In genomic region chr2:174248998-174249592, GRCh38 we compare ENCODE assay signal across 8 cellular contexts. TPM values are rescaled to one million over a fixed set of nuclear protein-coding genes. Genes with fewer than 3 reads are reported as not detected.
A peak's percentile ranks its signal among the peaks of the same experiment; 100 is the strongest.
DNase-seq lines count a peak whose midpoint lies in the region; ATAC-seq, FAIRE-seq and TF ChIP-seq lines count a peak whose summit lies in the region.

No MANE protein-coding gene starts in this region.

- no peak for TF ChIP-seq CTCF in heart right ventricle (IDR thresholded peaks at IDR 0.05)
- TF ChIP-seq CTCF in K562 (IDR thresholded peaks at IDR 0.05 in 2 of 3, conservative IDR thresholded peaks at IDR 0.05 in 1 of 3; ENCODE audit: insufficient read depth in 2 of 3, low read depth in 1 of 3, low read length in 3 of 3): no peak
- TF ChIP-seq CTCF in GM10248 (IDR thresholded peaks at IDR 0.05; ENCODE audit: control extremely low read depth, extremely low read depth, low read depth, missing control alignments): no peak

- peaks cover 0 to 23% (median 0%) of the 10 kb centered on the region in 9 donors for H3K36me3 ChIP-seq in heart right ventricle
- peaks cover 23% of the 10 kb centered on the region for H3K36me3 ChIP-seq in K562 (ENCODE audit: control insufficient read depth, insufficient read depth, low read length)
- no peaks in the 10 kb centered on the region for H3K36me3 ChIP-seq in urinary bladder (ENCODE audit: insufficient read depth)

- TSS peak; percentile 99 for BruUV-seq in K562 (replicated peaks; lab: Mats Ljungman, UMichigan)

- H3K4me1 ChIP-seq in heart right ventricle (peaks cover 0 to 23% (median 18%) of the 10 kb centered on the region in 9 donors), K562 (replicated peaks in 1 of 2; ENCODE audit: control insufficient read depth in 2 of 2, insufficient read depth in 2 of 2, low read length in 2 of 2) (peaks cover 5 to 14% of the 10 kb centered on the region in 2 experiments; a peak in 4 of 5 replicates), urinary bladder (ENCODE audit: insufficient read depth) (no peaks in the 10 kb centered on the region)

- H3K27ac ChIP-seq in heart right ventricle (peak overlapping the region in 9 of 10 donors; percentile 77 to 94 (median 83)), K562 (ENCODE audit: extremely low read depth, low read depth, low read length) (peak overlapping the region; percentile 90), urinary bladder (ENCODE audit: low read depth) (peak overlapping the region; percentile 40)

- 55 to 59% methylated on average over 16 of the region's 16 CpGs for WGBS in heart right ventricle, 2 donors
- WGBS in K562 (ENCODE audit: insufficient coverage, low coverage, missing lambda C conversion rate): 33% methylated on average over 16 of the region's 16 CpGs
- 56% methylated on average over 16 of the region's 16 CpGs for WGBS in urinary bladder

- peak; percentile 15 for FAIRE-seq in K562 (lab: Jason Lieb, UNC)

- no peak for TF ChIP-seq EP300 in K562 (IDR thresholded peaks at IDR 0.05; ENCODE audit: low read length)

- H4K20me1 ChIP-seq in K562 (replicated peaks; ENCODE audit: control insufficient read depth, insufficient read depth, low read length): 0 out of 2 replicates have a peak, but pooled peaks cover 2% of the 10 kb centered on the region

- no peaks in the 10 kb centered on the region for H3K9me1 ChIP-seq in K562 (ENCODE audit: control insufficient read depth, insufficient read depth, low read length)

- POLR2A ChIA-PET in K562 (lab: Yijun Ruan, JAX) (interaction anchor here (0.6 to 3.1 kb wide), 9 partner anchors 9 to 265 kb away, joined by 3 to 10 read pairs (median 3); no protein-coding TSS in a partner anchor), GM10248 (lab: Yijun Ruan, JAX) (interaction anchor here (0.6 kb wide), 2 partner anchors 31 to 325 kb away, joined by 3 to 4 read pairs; no protein-coding TSS in a partner anchor)

- in situ Hi-C loops in K562 (cut with MboI): no loop called here

- TF ChIP-seq POLR2A in K562 (conservative IDR thresholded peaks at IDR 0.05): no peak

- H3K4me1 Mint-ChIP-seq in memory B cell: peaks cover 11% of the 10 kb centered on the region

- no peaks in the 10 kb centered on the region for H3K9me3 ChIP-seq in heart right ventricle
- H3K9me3 ChIP-seq in K562 (replicated peaks; ENCODE audit: control insufficient read depth, insufficient read depth, low read depth, low read length): no peaks in the 10 kb centered on the region

- no peak for TF ChIP-seq RAD21 in K562 (CRISPR knock-in tag; conservative IDR thresholded peaks at IDR 0.05 in 1 of 2, IDR thresholded peaks at IDR 0.05 in 1 of 2)

- H3K27me3 ChIP-seq in heart right ventricle (no peaks in the 10 kb centered on the region), K562 (ENCODE audit: control insufficient read depth in 2 of 2, insufficient read depth in 2 of 2, low read length in 2 of 2) (no peaks in the 10 kb centered on the region)

- DNase-seq in heart right ventricle: no peak
- DNase-seq in cardiac septum (ENCODE audit: low spot score): no peak
- no peak for DNase-seq in K562 (ENCODE audit: extremely low read depth in 1 of 4, low spot score in 3 of 4)
- DNase-seq in memory B cell (ENCODE audit: low spot score in 2 of 2): no peak
- no peak for DNase-seq in GM10248 (ENCODE audit: extremely low spot score)

- ATAC-seq in heart right ventricle: no peak
- no peak for ATAC-seq in K562
- no peak for ATAC-seq in memory B cell (ENCODE audit: low read depth)
- ATAC-seq in HG03432 (IDR thresholded peaks at IDR 0.05; ENCODE audit: unreplicated experiment): no peak
- no peak for ATAC-seq in GM18870 (IDR thresholded peaks at IDR 0.05; ENCODE audit: unreplicated experiment)

- peak overlapping the region; percentile 89 for H3K4me3 Mint-ChIP-seq in memory B cell

- CTCF ChIA-PET in K562 (lab: Yijun Ruan, JAX; ENCODE audit: low intra/inter-chr PET ratio) (no interaction called here), GM10248 (lab: Yijun Ruan, JAX) (interaction anchor here (0.8 to 1.6 kb wide), 5 partner anchors 14 to 98 kb away, joined by 3 to 5 read pairs (median 3); no protein-coding TSS in a partner anchor)

- peak overlapping the region; percentile 91 to 97 for H3K9ac ChIP-seq in K562 (ENCODE audit: insufficient read depth in 1 of 2, low read depth in 2 of 2, low read length in 2 of 2)

- H3K27ac Mint-ChIP-seq in memory B cell: peak overlapping the region; percentile 48

- peak overlapping the region; percentile 99 for H2AFZ ChIP-seq in K562 (ENCODE audit: low read depth, low read length)

- no peaks in the 10 kb centered on the region for H3K27me3 Mint-ChIP-seq in memory B cell

- H3K4me3 ChIP-seq in heart right ventricle: peak overlapping the region; percentile 64 to 94 (median 80)
- H3K4me3 ChIP-seq in K562: peak overlapping the region; percentile 87
- peak overlapping the region; percentile 58 for H3K4me3 ChIP-seq in urinary bladder (ENCODE audit: low read depth, low read length)

- no peaks in the 10 kb centered on the region for H3K9me3 Mint-ChIP-seq in memory B cell

- peaks cover 48% of the 10 kb centered on the region for H3K79me2 ChIP-seq in K562 (ENCODE audit: control insufficient read depth, insufficient read depth, low read length)

- intact Hi-C loops in heart right ventricle (cut with DNase I) (loop anchor here in 1 of 10 donors (10.0 kb wide), 1 partner anchor 86 kb away; the partner anchor contains the start of gene SP9), cardiac septum (cut with DNase I) (loop anchor here (2.0 to 10.0 kb wide), 2 partner anchors 86 to 214 kb away; partner anchors contain the start of gene SP9), K562 (cut with micrococcal nuclease) (loop anchor here (5.0 to 10.0 kb wide), 2 partner anchors 88 to 284 kb away; partner anchors contain the start of gene SP3)

- peaks cover 7% of the 10 kb centered on the region for H3K36me3 Mint-ChIP-seq in memory B cell

- peak overlapping the region; percentile 85 for H3K4me2 ChIP-seq in K562 (ENCODE audit: insufficient read depth, low read length)

TF ChIP-seq in K562, 482 proteins besides CTCF, POLR2A, EP300 and RAD21 (continues in another document):
- TF ChIP-seq ZBTB8A (IDR thresholded peaks at IDR 0.05; ENCODE audit: partially characterized antibody) (no peak), E2F3 (CRISPR knock-in tag; IDR thresholded peaks at IDR 0.05) (0 out of 2 replicates have a peak, but pooled peaks have one; percentile 0), ZNF780A (CRISPR knock-in tag; IDR thresholded peaks at IDR 0.05) (no peak), ZNF609 (CRISPR knock-in tag; IDR thresholded peaks at IDR 0.05; ENCODE audit: borderline replicate concordance) (0 out of 2 replicates have a peak, but pooled peaks have one; percentile 20), SOX6 (IDR thresholded peaks at IDR 0.05) (no peak), ZKSCAN1 (IDR thresholded peaks at IDR 0.05; ENCODE audit: low read depth, low read length) (no peak), XRCC3 (IDR thresholded peaks at IDR 0.05) (no peak)

RNA-seq across cellular contexts. Expression of gene OLA1, which starts 0.8 kb away (rescaled TPM):
- total RNA-seq in heart right ventricle (10 to 100 TPM; 64.5 to 85.2 (median 73.3) TPM), cardiac septum (51.2 TPM), K562 (2014; rRNA removed) (196 and 225 TPM in 2 replicates), K562 (2014; rRNA removed; fragmentation: Illumina TruSeq; extraction: Trizol) (264 and 282 TPM in 2 replicates), K562 (2015; rRNA removed; fragmentation: Illumina TruSeq; extraction: Trizol) (205 and 225 TPM in 2 replicates), K562 (2021) (207 and 216 TPM in 2 replicates), urinary bladder (68.3 TPM)
- polyA plus RNA-seq in heart right ventricle (10 to 100 TPM; 23.7 to 81.7 TPM), K562 (2011; rRNA removed) (272 and 334 TPM in 2 replicates), K562 (2014; fragmentation: Illumina TruSeq; extraction: Trizol) (293 and 353 TPM in 2 replicates), K562 (2014; fragmentation: Nextera tagmentation; extraction: Ambion mirVana) (100 to 1,000 TPM; 208 to 222 TPM), K562 (2014; rRNA removed) (270 and 272 TPM in 2 replicates), urinary bladder (51.1 TPM)
- total RNA-seq in K562 (2011; cell fraction: chromatin; rRNA removed; ENCODE audit: low replicate concordance): 45.3 and 93.0 TPM in 2 replicates
- 23.7 and 26.2 TPM in 2 replicates for total RNA-seq in K562 (2011; cell fraction: nucleolus; rRNA removed)
- total RNA-seq in K562 (2011; cell fraction: nucleoplasm; rRNA removed): 50.8 and 59.4 TPM in 2 replicates
- 27.0 and 94.9 TPM in 2 replicates for polyA plus RNA-seq in K562 (2011; cell fraction: cytosol; rRNA removed)
- polyA plus RNA-seq in K562 (2011; cell fraction: nucleus; rRNA removed): 31.0 and 71.1 TPM in 2 replicates
- 242 and 284 TPM in 2 replicates for polyA plus RNA-seq in K562 (2012)
- 313 and 366 TPM in 2 replicates for polyA minus RNA-seq in K562 (2011; rRNA and poly(A)+ RNA removed)
- 79.3 and 86.3 TPM in 2 replicates for polyA minus RNA-seq in K562 (2011; cell fraction: cytosol; rRNA and poly(A)+ RNA removed)
- 38.4 and 88.7 TPM in 2 replicates for polyA minus RNA-seq in K562 (2011; cell fraction: nucleus; rRNA and poly(A)+ RNA removed)

Comparison
In these comparisons a context has a peak if more than half of its experiments do, and no peak if none do; other contexts are left out.
1. H3K27ac ChIP-seq: peak in every context shown above with its lines; median percentile 90 in K562; 83 in heart right ventricle; 40 in urinary bladder.